ENCODE assay signal across 1 cellular context in the genomic region with DNA sequence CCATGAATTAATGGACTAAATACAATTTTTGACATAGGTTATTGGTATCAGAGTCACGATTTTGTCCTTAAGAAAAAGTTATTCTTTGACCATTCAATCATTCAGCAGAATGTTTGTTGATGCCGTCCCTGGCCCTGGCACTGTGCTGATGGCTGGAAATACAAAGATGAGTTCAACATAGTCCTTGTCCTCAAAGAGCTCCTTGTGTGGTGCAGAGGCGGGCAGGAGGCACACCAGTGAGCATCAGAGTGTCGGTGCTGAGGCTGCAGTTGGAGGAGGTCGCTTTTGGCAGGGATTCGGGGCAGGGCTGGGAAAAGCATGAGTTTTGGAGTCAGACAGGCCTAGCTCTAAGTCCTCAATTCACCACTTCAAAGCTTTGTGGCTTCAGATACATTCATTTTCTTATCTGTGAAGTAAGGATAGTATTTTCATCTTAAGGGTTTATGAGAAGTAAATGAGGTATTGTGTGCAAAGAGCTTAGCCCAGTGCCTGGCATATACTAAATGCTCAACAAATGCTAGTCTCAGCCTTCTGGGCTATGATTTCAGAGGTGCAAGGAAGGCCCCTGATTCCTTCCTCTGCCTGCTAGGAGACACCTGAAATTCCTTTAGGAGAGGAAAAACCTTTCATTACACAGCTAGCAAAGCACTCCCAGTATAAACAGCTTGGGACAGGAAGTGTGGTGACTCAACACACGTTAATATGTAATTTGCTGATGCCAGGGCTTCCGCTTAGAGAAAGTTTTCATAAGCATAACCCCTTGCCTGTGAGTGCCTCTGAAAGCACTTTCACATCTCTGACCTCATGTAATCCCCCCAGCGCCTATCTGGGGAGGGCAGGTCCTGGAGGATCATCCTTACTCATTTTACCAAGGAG.
TF ChIP-seq lines count a peak whose summit lies in the region.

No MANE protein-coding gene starts in this region.

TF ChIP-seq in SK-N-SH, 30 proteins besides CTCF, POLR2A, EP300 and RAD21 (continued from another document):
- TF ChIP-seq, protein P1, sequence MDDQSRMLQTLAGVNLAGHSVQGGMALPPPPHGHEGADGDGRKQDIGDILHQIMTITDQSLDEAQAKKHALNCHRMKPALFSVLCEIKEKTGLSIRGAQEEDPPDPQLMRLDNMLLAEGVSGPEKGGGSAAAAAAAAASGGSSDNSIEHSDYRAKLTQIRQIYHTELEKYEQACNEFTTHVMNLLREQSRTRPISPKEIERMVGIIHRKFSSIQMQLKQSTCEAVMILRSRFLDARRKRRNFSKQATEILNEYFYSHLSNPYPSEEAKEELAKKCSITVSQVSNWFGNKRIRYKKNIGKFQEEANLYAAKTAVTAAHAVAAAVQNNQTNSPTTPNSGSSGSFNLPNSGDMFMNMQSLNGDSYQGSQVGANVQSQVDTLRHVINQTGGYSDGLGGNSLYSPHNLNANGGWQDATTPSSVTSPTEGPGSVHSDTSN (IDR thresholded peaks at IDR 0.05) = 0 out of 2 replicates have a peak, but pooled peaks have one; percentile 14
- TF ChIP-seq TCF12 (IDR thresholded peaks at IDR 0.05) = peak; percentile 67
- no peak for TF ChIP-seq RCOR1 (IDR thresholded peaks at IDR 0.05; ENCODE audit: low read length)
- no peak for TF ChIP-seq CHD2 (IDR thresholded peaks at IDR 0.05; ENCODE audit: low read length, partially characterized antibody)
- TF ChIP-seq NFIC (IDR thresholded peaks at IDR 0.05; ENCODE audit: borderline replicate concordance) = peak; percentile 43; the same call in 1 of the 2 replicates
- TF ChIP-seq TAF1 (IDR thresholded peaks at IDR 0.05; ENCODE audit: borderline replicate concordance, low read depth, low read length) = no peak
- TF ChIP-seq MXI1 (IDR thresholded peaks at IDR 0.05; ENCODE audit: low read depth, low read length) = no peak
- peak; percentile 44; the same call in 1 of the 2 replicates for TF ChIP-seq GABPA (IDR thresholded peaks at IDR 0.05; ENCODE audit: low read depth)
- TF ChIP-seq, protein P2, sequence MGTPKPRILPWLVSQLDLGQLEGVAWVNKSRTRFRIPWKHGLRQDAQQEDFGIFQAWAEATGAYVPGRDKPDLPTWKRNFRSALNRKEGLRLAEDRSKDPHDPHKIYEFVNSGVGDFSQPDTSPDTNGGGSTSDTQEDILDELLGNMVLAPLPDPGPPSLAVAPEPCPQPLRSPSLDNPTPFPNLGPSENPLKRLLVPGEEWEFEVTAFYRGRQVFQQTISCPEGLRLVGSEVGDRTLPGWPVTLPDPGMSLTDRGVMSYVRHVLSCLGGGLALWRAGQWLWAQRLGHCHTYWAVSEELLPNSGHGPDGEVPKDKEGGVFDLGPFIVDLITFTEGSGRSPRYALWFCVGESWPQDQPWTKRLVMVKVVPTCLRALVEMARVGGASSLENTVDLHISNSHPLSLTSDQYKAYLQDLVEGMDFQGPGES (IDR thresholded peaks at IDR 0.05; ENCODE audit: low read depth, low read length) = no peak
- TF ChIP-seq YY1 (IDR thresholded peaks at IDR 0.05; ENCODE audit: low read depth) = no peak
- TF ChIP-seq, protein P3, sequence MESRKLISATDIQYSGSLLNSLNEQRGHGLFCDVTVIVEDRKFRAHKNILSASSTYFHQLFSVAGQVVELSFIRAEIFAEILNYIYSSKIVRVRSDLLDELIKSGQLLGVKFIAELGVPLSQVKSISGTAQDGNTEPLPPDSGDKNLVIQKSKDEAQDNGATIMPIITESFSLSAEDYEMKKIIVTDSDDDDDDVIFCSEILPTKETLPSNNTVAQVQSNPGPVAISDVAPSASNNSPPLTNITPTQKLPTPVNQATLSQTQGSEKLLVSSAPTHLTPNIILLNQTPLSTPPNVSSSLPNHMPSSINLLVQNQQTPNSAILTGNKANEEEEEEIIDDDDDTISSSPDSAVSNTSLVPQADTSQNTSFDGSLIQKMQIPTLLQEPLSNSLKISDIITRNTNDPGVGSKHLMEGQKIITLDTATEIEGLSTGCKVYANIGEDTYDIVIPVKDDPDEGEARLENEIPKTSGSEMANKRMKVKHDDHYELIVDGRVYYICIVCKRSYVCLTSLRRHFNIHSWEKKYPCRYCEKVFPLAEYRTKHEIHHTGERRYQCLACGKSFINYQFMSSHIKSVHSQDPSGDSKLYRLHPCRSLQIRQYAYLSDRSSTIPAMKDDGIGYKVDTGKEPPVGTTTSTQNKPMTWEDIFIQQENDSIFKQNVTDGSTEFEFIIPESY (IDR thresholded peaks at IDR 0.05; ENCODE audit: borderline replicate concordance, low read depth) = 0 out of 2 replicates have a peak, but pooled peaks have one; percentile 46
- peak; percentile 74 for TF ChIP-seq RXRA (IDR thresholded peaks at IDR 0.05; ENCODE audit: borderline replicate concordance, low read depth)
- TF ChIP-seq FOXJ3 (CRISPR knock-in tag; IDR thresholded peaks at IDR 0.05) = no peak
- TF ChIP-seq, protein P4, sequence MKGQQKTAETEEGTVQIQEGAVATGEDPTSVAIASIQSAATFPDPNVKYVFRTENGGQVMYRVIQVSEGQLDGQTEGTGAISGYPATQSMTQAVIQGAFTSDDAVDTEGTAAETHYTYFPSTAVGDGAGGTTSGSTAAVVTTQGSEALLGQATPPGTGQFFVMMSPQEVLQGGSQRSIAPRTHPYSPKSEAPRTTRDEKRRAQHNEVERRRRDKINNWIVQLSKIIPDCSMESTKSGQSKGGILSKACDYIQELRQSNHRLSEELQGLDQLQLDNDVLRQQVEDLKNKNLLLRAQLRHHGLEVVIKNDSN (IDR thresholded peaks at IDR 0.05; ENCODE audit: borderline replicate concordance, low read depth) = no peak
- TF ChIP-seq, protein P5, sequence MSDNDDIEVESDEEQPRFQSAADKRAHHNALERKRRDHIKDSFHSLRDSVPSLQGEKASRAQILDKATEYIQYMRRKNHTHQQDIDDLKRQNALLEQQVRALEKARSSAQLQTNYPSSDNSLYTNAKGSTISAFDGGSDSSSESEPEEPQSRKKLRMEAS (IDR thresholded peaks at IDR 0.05; ENCODE audit: low read depth) = no peak
- TF ChIP-seq FOSL2 (IDR thresholded peaks at IDR 0.05; ENCODE audit: borderline replicate concordance, low read depth) = peak; percentile 55; the same call in 1 of the 2 replicates
- no peak for TF ChIP-seq ELF1 (IDR thresholded peaks at IDR 0.05)
- TF ChIP-seq JUND (IDR thresholded peaks at IDR 0.05) = peak; percentile 57
